ENCODE assay signal across 16 cellular contexts in genomic region chr3:127226451-127226850, GRCh38. TPM values are rescaled to one million over a fixed set of nuclear protein-coding genes. Genes with fewer than 3 reads are reported as not detected.
A peak's percentile ranks its signal among the peaks of the same experiment; 100 is the strongest.
DNase-seq lines count a peak whose midpoint lies in the region; ATAC-seq and TF ChIP-seq lines count a peak whose summit lies in the region.
"Had no signal": no experiment of that assay in that cellular context is flagged by ENCODE, and none has a peak within 500 bp of the region (broad histone marks: within the 10 kb centered on the region; RNA-seq: fewer than 3 reads in every experiment).

No MANE protein-coding gene starts in this region.

- H3K9me3 ChIP-seq in GM23248 (ENCODE audit: low read depth) (no peaks in the 10 kb centered on the region), PC-9 (ENCODE audit: insufficient read depth, low read depth) (no peaks in the 10 kb centered on the region), left lung (peaks cover 0 to 19% of the 10 kb centered on the region in 2 donors), T-helper 17 cell (ENCODE audit: control insufficient read depth, low read length, poor library complexity, severe bottlenecking) (no peaks in the 10 kb centered on the region)
- H3K9me3 ChIP-seq: SJSA1 had no signal

- WGBS in GM23248 (ENCODE audit: low coverage in 1 of 2, low lambda C conversion rate in 2 of 2, missing lambda C conversion rate in 2 of 2), 2 experiments, result 14 to 16% methylated on average over 3 of the region's 3 CpGs

- H3K36me3 Mint-ChIP-seq in CD14-positive monocyte (peaks cover 0 to 6% of the 10 kb centered on the region in 2 donors), T-helper 17 cell (ENCODE audit: low read depth) (no peaks in the 10 kb centered on the region)

- peak overlapping the region; percentile 47 for H3K9ac ChIP-seq in GM23248

- in situ Hi-C loops in GM23248 (cut with MboI), result no loop called here

- H3K27ac Mint-ChIP-seq in CD14-positive monocyte, result peak overlapping the region in 4 of 7 donors; percentile 64 to 85 (median 73)
- no peak overlapping the region for H3K27ac Mint-ChIP-seq in T-helper 17 cell
- H3K27ac Mint-ChIP-seq: activated T-helper 17 cell treated with anti-CD3 and anti-CD28 coated beads, Interleukin-2, amount 50 U/mL, for 72 hours had no signal

- CTCF ChIA-PET in PC-9 (lab: Charles Lee), result no interaction called here

- H3K9me2 ChIP-seq in GM23248 (ENCODE audit: insufficient read depth) (no peaks in the 10 kb centered on the region), PC-9 (ENCODE audit: insufficient read depth) (no peaks in the 10 kb centered on the region)

- H3K4me3 ChIP-seq in GM23248, result peak overlapping the region; percentile 60
- H3K4me3 ChIP-seq in PC-9, result no peak overlapping the region
- H3K4me3 ChIP-seq in left lung, result no peak overlapping the region
- H3K4me3 ChIP-seq: lung, SJSA1 had no signal

- DNase-seq in CD14-positive monocyte (ENCODE audit: low spot score) (no peak), GM23248 (peak; percentile 65), PC-9 (peak in 1 of 2 experiments; percentile 43), left lung (no peak), NCI-H510A (lab: John Stamatoyannopoulos, UW) (no peak), left cardiac atrium (no peak), T-helper 17 cell (no peak)
- DNase-seq: COR-L47, NCI-H1694, NCI-H748 treated with DMSO at 0.1 percent for 48 hours had no signal

- H2AFZ ChIP-seq in GM23248 (peak overlapping the region; percentile 70), PC-9 (no peak overlapping the region)

- ATAC-seq in left lung, result peak; percentile 28
- ATAC-seq in left cardiac atrium, result no peak
- no peak for ATAC-seq in T-helper 17 cell
- no peak for ATAC-seq in GM21786 (IDR thresholded peaks at IDR 0.05; ENCODE audit: unreplicated experiment)
- ATAC-seq: activated T-helper 17 cell treated with anti-CD3 and anti-CD28 coated beads, Interleukin-2, amount 50 U/mL, for 72 hours had no signal

- H3K27me3 Mint-ChIP-seq in CD14-positive monocyte (ENCODE audit: low read depth in 3 of 3), result peaks cover 3 to 6% (median 3%) of the 10 kb centered on the region in 3 donors
- H3K27me3 Mint-ChIP-seq in T-helper 17 cell, result peaks cover 5% of the 10 kb centered on the region

- H4K20me1 ChIP-seq in GM23248 (ENCODE audit: insufficient read depth) (no peaks in the 10 kb centered on the region), PC-9 (ENCODE audit: insufficient read depth) (no peaks in the 10 kb centered on the region)

- H3K27me3 ChIP-seq in GM23248 (replicated peaks; ENCODE audit: insufficient read depth) (no peaks in the 10 kb centered on the region), PC-9 (ENCODE audit: insufficient read depth, low read depth) (no peaks in the 10 kb centered on the region), left lung (peaks cover 0 to 6% of the 10 kb centered on the region in 2 donors)
- H3K27me3 ChIP-seq: SJSA1 had no signal

- H3K4me1 ChIP-seq in GM23248 (ENCODE audit: insufficient read depth) (peaks cover 5% of the 10 kb centered on the region; the same call in 1 of the 2 replicates), PC-9 (replicated peaks; ENCODE audit: insufficient read depth) (no peaks in the 10 kb centered on the region), left lung (no peaks in the 10 kb centered on the region)
- H3K4me1 ChIP-seq: SJSA1 had no signal

- H3K27ac ChIP-seq in GM23248 (no peak overlapping the region), PC-9 (no peak overlapping the region), left lung (no peak overlapping the region)
- H3K27ac ChIP-seq: SJSA1 had no signal

- H3K36me3 ChIP-seq in GM23248 (ENCODE audit: low read depth) (no peaks in the 10 kb centered on the region), PC-9 (ENCODE audit: low read depth) (no peaks in the 10 kb centered on the region), left lung (no peaks in the 10 kb centered on the region)
- H3K36me3 ChIP-seq: SJSA1 had no signal

- H3K79me2 ChIP-seq in GM23248 (ENCODE audit: insufficient read depth) (no peaks in the 10 kb centered on the region), PC-9 (ENCODE audit: low read depth) (no peaks in the 10 kb centered on the region)

- TF ChIP-seq CTCF in CD14-positive monocyte (IDR thresholded peaks at IDR 0.05) (no peak), PC-9 (conservative IDR thresholded peaks at IDR 0.05) (no peak), left lung (IDR thresholded peaks at IDR 0.05) (no peak)

- POLR2A ChIA-PET in PC-9 (lab: Charles Lee; ENCODE audit: unreplicated experiment), result interaction anchor here (0.8 kb wide), 1 partner anchor 15 kb away, joined by 11 read pairs; no protein-coding TSS in a partner anchor

- intact Hi-C loops in CD14-positive monocyte (cut with micrococcal nuclease) (no loop called here), PC-9 (cut with micrococcal nuclease; ENCODE audit: unreplicated experiment) (no loop called here), left lung (cut with DNase I) (no loop called here), left cardiac atrium (cut with DNase I) (no loop called here)

- H3K9me3 Mint-ChIP-seq in CD14-positive monocyte, result peaks cover 9 to 28% (median 16%) of the 10 kb centered on the region in 7 donors

- H3K4me1 Mint-ChIP-seq in CD14-positive monocyte (peaks cover 24% of the 10 kb centered on the region), T-helper 17 cell (no peaks in the 10 kb centered on the region)
- H3K4me1 Mint-ChIP-seq: activated T-helper 17 cell treated with anti-CD3 and anti-CD28 coated beads, Interleukin-2, amount 50 U/mL, for 72 hours had no signal

- peak overlapping the region; percentile 60 for H3K4me2 ChIP-seq in GM23248 (ENCODE audit: unreplicated experiment)
- H3K4me2 ChIP-seq in PC-9, result peak overlapping the region; percentile 42

- H3K4me3 Mint-ChIP-seq in CD14-positive monocyte (peak overlapping the region; percentile 47 to 77), T-helper 17 cell (no peak overlapping the region)
- H3K4me3 Mint-ChIP-seq: activated T-helper 17 cell treated with anti-CD3 and anti-CD28 coated beads, Interleukin-2, amount 50 U/mL, for 72 hours had no signal

- no TSS peak for BruUV-seq in PC-9 (replicated peaks; lab: Mats Ljungman, UMichigan)

- H3F3A ChIP-seq in GM23248 (ENCODE audit: insufficient read depth) (peaks cover 5% of the 10 kb centered on the region; the same call in 1 of the 2 replicates), PC-9 (ENCODE audit: insufficient read depth, low read depth) (no peaks in the 10 kb centered on the region)

RNA-seq across cellular contexts. Expression of gene PRR23E, which starts 33.5 kb away (rescaled TPM):
- polyA plus RNA-seq in CD14-positive monocyte (not detected), GM23248 (2016; fragmentation: Nextera tagmentation; extraction: Ambion mirVana) (not detected in 2 replicates)
- total RNA-seq in GM23248 (2014; rRNA removed; shearing (Covaris generic)), result not detected in 2 replicates
- total RNA-seq in PC-9 (2021) (not detected in 2 replicates), left lung (not detected), left cardiac atrium (not detected), T-helper 17 cell (not detected)
- total RNA-seq: activated T-helper 17 cell treated with anti-CD3 and anti-CD28 coated beads, Interleukin-2, amount 50 U/mL, for 72 hours; endothelial cell of umbilical vein; lung; SJSA1; subcutaneous adipose tissue had no signal
- polyA plus RNA-seq: endothelial cell of umbilical vein, lung had no signal
